Comparison of ENCODE assay signal across 18 cellular contexts in the genomic region with DNA sequence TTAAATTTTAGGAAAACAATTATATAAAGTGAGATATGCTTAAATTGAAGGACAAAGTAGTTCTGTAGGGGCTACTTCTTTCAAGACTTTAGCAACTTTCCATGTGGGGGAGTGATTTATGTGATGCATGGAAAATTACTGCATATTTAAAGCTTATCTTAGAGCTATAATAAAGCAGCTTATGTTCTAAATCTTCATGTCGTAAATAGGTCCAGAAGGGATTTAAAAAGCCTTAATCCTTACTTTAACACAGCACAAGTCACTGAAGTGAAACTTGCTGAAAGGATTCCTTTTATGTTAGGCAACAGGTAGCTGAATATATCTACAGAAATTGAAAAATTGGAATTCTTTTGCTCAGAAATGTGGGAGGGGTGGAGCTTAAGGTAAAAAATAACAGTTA.
DNase-seq lines count a peak whose midpoint lies in the region; ATAC-seq and TF ChIP-seq lines count a peak whose summit lies in the region.
"Had no signal": no experiment of that assay in that cellular context is flagged by ENCODE, and none has a peak within 500 bp of the region (broad histone marks: within the 10 kb centered on the region; RNA-seq: fewer than 3 reads in every experiment).

No MANE protein-coding gene starts in this region.

- ATAC-seq in left lung: no peak
- no peak for ATAC-seq in stimulated activated memory B cell treated with anti-CD40 and anti-IgM and Interleukin-4, amounts not matched to agents 10 μg/mL and 1 μg/mL and 100 μg/mL, for 72 hours
- ATAC-seq: CD8-positive, alpha-beta T cell; GM23338; HCT116; K562 had no signal

- H3K36me3 ChIP-seq in left lung: no peaks in the 10 kb centered on the region
- H3K36me3 ChIP-seq: BLaER1 treated with 17β-estradiol and CSF1 and Interleukin-3, amounts not matched to agents 10 nM and 100 nM had no signal

- H3K9me3 Mint-ChIP-seq in stimulated activated memory B cell treated with anti-CD40 and anti-IgM and Interleukin-4, amounts not matched to agents 10 μg/mL and 1 μg/mL and 100 μg/mL, for 72 hours: no peaks in the 10 kb centered on the region
- H3K9me3 Mint-ChIP-seq: GM23338 had no signal

- no peak overlapping the region for H3K27ac Mint-ChIP-seq in stimulated activated memory B cell treated with anti-CD40 and anti-IgM and Interleukin-4, amounts not matched to agents 10 μg/mL and 1 μg/mL and 100 μg/mL, for 72 hours
- H3K27ac Mint-ChIP-seq: B cell; CD8-positive, alpha-beta T cell; GM23338 had no signal

- H3K27me3 ChIP-seq in left lung: no peaks in the 10 kb centered on the region
- H3K27me3 ChIP-seq: BLaER1 treated with 17β-estradiol and CSF1 and Interleukin-3, amounts not matched to agents 10 nM and 100 nM had no signal

- H3K27ac ChIP-seq in left lung: no peak overlapping the region
- H3K27ac ChIP-seq: BLaER1 treated with 17β-estradiol and CSF1 and Interleukin-3, amounts not matched to agents 10 nM and 100 nM had no signal

- no peaks in the 10 kb centered on the region for H3K9me3 ChIP-seq in left lung
- H3K9me3 ChIP-seq: BLaER1 treated with 17β-estradiol and CSF1 and Interleukin-3, amounts not matched to agents 10 nM and 100 nM had no signal

- no peaks in the 10 kb centered on the region for H3K4me1 Mint-ChIP-seq in stimulated activated memory B cell treated with anti-CD40 and anti-IgM and Interleukin-4, amounts not matched to agents 10 μg/mL and 1 μg/mL and 100 μg/mL, for 72 hours
- H3K4me1 Mint-ChIP-seq: B cell, GM23338 had no signal

- H3K27me3 Mint-ChIP-seq in stimulated activated memory B cell treated with anti-CD40 and anti-IgM and Interleukin-4, amounts not matched to agents 10 μg/mL and 1 μg/mL and 100 μg/mL, for 72 hours: no peaks in the 10 kb centered on the region
- H3K27me3 Mint-ChIP-seq: B cell had no signal

- H3K4me3 ChIP-seq in retinal pigment epithelial cell (ENCODE audit: low read length): no peak overlapping the region
- no peak overlapping the region for H3K4me3 ChIP-seq in left lung
- H3K4me3 ChIP-seq: BLaER1 treated with 17β-estradiol and CSF1 and Interleukin-3, amounts not matched to agents 10 nM and 100 nM; GM23338; K562 had no signal

- TF ChIP-seq CTCF in retinal pigment epithelial cell (conservative IDR thresholded peaks at IDR 0.05; ENCODE audit: low read depth, low read length) (no peak), left lung (IDR thresholded peaks at IDR 0.05) (no peak)

- H3K4me1 ChIP-seq in left lung: no peaks in the 10 kb centered on the region

- H3K36me3 Mint-ChIP-seq in stimulated activated memory B cell treated with anti-CD40 and anti-IgM and Interleukin-4, amounts not matched to agents 10 μg/mL and 1 μg/mL and 100 μg/mL, for 72 hours: no peaks in the 10 kb centered on the region
- H3K36me3 Mint-ChIP-seq: CD8-positive, alpha-beta T cell had no signal

- DNase-seq in D341Med (ENCODE audit: low spot score) (peak; percentile 17), NCI-H524 (lab: John Stamatoyannopoulos, UW) (peak; percentile 41 to 69), amniotic epithelial cell (ENCODE audit: low read depth) (peak; percentile 82), retinal pigment epithelial cell (ENCODE audit: low read depth) (peak; percentile 92), germinal center (ENCODE audit: low spot score) (no peak), NCI-H226 (no peak), left lung (no peak)
- DNase-seq: 8988T; Calu3; CD8-positive, alpha-beta T cell; DMS79 treated with DMSO at 0.1 percent for 48 hours; IMR-90 had no signal

- no peak overlapping the region for H3K4me3 Mint-ChIP-seq in stimulated activated memory B cell treated with anti-CD40 and anti-IgM and Interleukin-4, amounts not matched to agents 10 μg/mL and 1 μg/mL and 100 μg/mL, for 72 hours
- H3K4me3 Mint-ChIP-seq: B cell; CD8-positive, alpha-beta T cell; GM23338 had no signal

- intact Hi-C loops in left lung (cut with DNase I): no loop called here

Comparison
In these comparisons a context has a peak if more than half of its experiments do, and no peak if none do; other contexts are left out.
1. DNase-seq: peak in D341Med (single experiment), NCI-H524 (2 of 2), amniotic epithelial cell (single experiment) and retinal pigment epithelial cell (single experiment); none in germinal center (single experiment), NCI-H226 (single experiment) and left lung (0 of 2).